30 cellular contexts compared by ENCODE assay signal in genomic region chr6:99030915-99031314, GRCh38.
"Had no signal": no experiment of that assay in that cellular context is flagged by ENCODE, and none has a peak within 500 bp of the region (broad histone marks: within the 10 kb centered on the region; RNA-seq: fewer than 3 reads in every experiment).

No MANE protein-coding gene starts in this region.

- H3K4me3 ChIP-seq: adrenal gland, body of pancreas, esophagus squamous epithelium had no signal

- H3K36me3 ChIP-seq: adrenal gland, esophagus squamous epithelium had no signal

- ATAC-seq: activated CD4-positive, alpha-beta T cell treated with anti-CD3 and anti-CD28 coated beads for 36 hours; activated CD8-positive, alpha-beta memory T cell treated with anti-CD3 and anti-CD28 coated beads, Interleukin-2, amount 10 ng/mL, durations not matched to agents 7 days and 5 days; activated CD8-positive, alpha-beta T cell treated with anti-CD3 and anti-CD28 coated beads, Interleukin-2, amount 10 ng/mL, durations not matched to agents 7 days and 5 days; activated naive CD8-positive, alpha-beta T cell treated with anti-CD3 and anti-CD28 coated beads, Interleukin-2, amount 50 U/mL, for 24 hours; body of pancreas; effector memory CD8-positive, alpha-beta T cell had no signal

- H3K4me1 ChIP-seq: adrenal gland, esophagus squamous epithelium had no signal

- H3K9me3 ChIP-seq: adrenal gland, body of pancreas had no signal

- H3K4me1 Mint-ChIP-seq: activated CD4-positive, alpha-beta T cell treated with anti-CD3 and anti-CD28 coated beads for 36 hours; activated CD4-positive, alpha-beta T cell treated with anti-CD3 and anti-CD28 coated beads, Interleukin-2, amount 10 ng/mL, durations not matched to agents 24 days and 14 days; activated CD8-positive, alpha-beta memory T cell treated with anti-CD3 and anti-CD28 coated beads, Interleukin-2, amount 10 ng/mL, durations not matched to agents 7 days and 5 days; activated naive CD4-positive, alpha-beta T cell treated with anti-CD3 and anti-CD28 coated beads, Interleukin-2, amount 50 U/mL, for 24 hours; activated naive CD8-positive, alpha-beta T cell treated with anti-CD3 and anti-CD28 coated beads for 36 hours; activated naive CD8-positive, alpha-beta T cell treated with anti-CD3 and anti-CD28 coated beads, Interleukin-2, amount 50 U/mL, for 24 hours had no signal

- H3K27me3 Mint-ChIP-seq: activated CD4-positive, alpha-beta T cell treated with anti-CD3 and anti-CD28 coated beads for 36 hours; activated CD4-positive, alpha-beta T cell treated with anti-CD3 and anti-CD28 coated beads, Interleukin-2, amount 10 ng/mL, durations not matched to agents 24 days and 14 days had no signal

- H3K36me3 Mint-ChIP-seq: activated CD4-positive, alpha-beta memory T cell treated with anti-CD3 and anti-CD28 coated beads for 36 hours; activated CD8-positive, alpha-beta memory T cell treated with anti-CD3 and anti-CD28 coated beads, Interleukin-2, amount 10 ng/mL, durations not matched to agents 7 days and 5 days; activated naive CD4-positive, alpha-beta T cell treated with anti-CD3 and anti-CD28 coated beads, Interleukin-2, amount 50 U/mL, for 24 hours; activated naive CD8-positive, alpha-beta T cell treated with anti-CD3 and anti-CD28 coated beads for 36 hours had no signal

- H3K27ac Mint-ChIP-seq: activated CD4-positive, alpha-beta memory T cell treated with anti-CD3 and anti-CD28 coated beads for 36 hours; activated CD4-positive, alpha-beta T cell treated with anti-CD3 and anti-CD28 coated beads for 36 hours; activated CD4-positive, alpha-beta T cell treated with anti-CD3 and anti-CD28 coated beads, Interleukin-2, amount 10 ng/mL, durations not matched to agents 24 days and 14 days; activated CD8-positive, alpha-beta memory T cell treated with anti-CD3 and anti-CD28 coated beads, Interleukin-2, amount 10 ng/mL, durations not matched to agents 7 days and 5 days; activated CD8-positive, alpha-beta T cell treated with anti-CD3 and anti-CD28 coated beads, Interleukin-2, amount 10 ng/mL, durations not matched to agents 7 days and 5 days; activated naive CD4-positive, alpha-beta T cell treated with anti-CD3 and anti-CD28 coated beads for 36 hours; activated naive CD4-positive, alpha-beta T cell treated with anti-CD3 and anti-CD28 coated beads, Interleukin-2, amount 50 U/mL, for 24 hours; activated naive CD8-positive, alpha-beta T cell treated with anti-CD3 and anti-CD28 coated beads for 36 hours; activated naive CD8-positive, alpha-beta T cell treated with anti-CD3 and anti-CD28 coated beads, Interleukin-2, amount 50 U/mL, for 24 hours; activated T-helper 1 cell treated with anti-CD3 and anti-CD28 coated beads, Interleukin-12 subunit alpha, Interleukin-12 subunit beta, Interleukin-2, Interleukin-4 antibody, amounts not matched to agents 30 ng/mL and 10 ng/mL and 1 ng/mL, durations not matched to agents 14 hours and 24 hours and 36 hours; activated T-helper 2 cell treated with anti-CD3 and anti-CD28 coated beads, Interferon-gamma antibody, Interleukin-2, Interleukin-4, amounts not matched to agents 10 μg/mL and 5 μg/mL and 100 μg/mL, durations not matched to agents 14 hours and 24 hours and 36 hours; effector memory CD8-positive, alpha-beta T cell had no signal

- H3K27me3 ChIP-seq: adrenal gland, body of pancreas, esophagus squamous epithelium had no signal

- DNase-seq: activated CD4-positive, alpha-beta memory T cell treated with anti-CD3 and anti-CD28 coated beads for 36 hours; activated CD4-positive, alpha-beta T cell treated with anti-CD3 and anti-CD28 coated beads for 36 hours; activated CD4-positive, alpha-beta T cell treated with anti-CD3 and anti-CD28 coated beads, Interleukin-2, amount 10 ng/mL, durations not matched to agents 24 days and 14 days; activated CD4-positive, CD25-positive, alpha-beta regulatory T cell; activated CD4-positive, CD25-positive, alpha-beta regulatory T cell treated with anti-CD3 and anti-CD28 coated beads, Interleukin-2, amount 50 U/mL, for 72 hours; activated CD8-positive, alpha-beta memory T cell treated with anti-CD3 and anti-CD28 coated beads, Interleukin-2, amount 10 ng/mL, durations not matched to agents 7 days and 5 days; activated CD8-positive, alpha-beta memory T cell treated with anti-CD3 and anti-CD28 coated beads, Interleukin-2, amount 50 U/mL, for 4 hours; activated CD8-positive, alpha-beta T cell treated with anti-CD3 and anti-CD28 coated beads, Interleukin-2, amount 10 ng/mL, durations not matched to agents 7 days and 5 days; activated effector memory CD4-positive, alpha-beta T cell treated with anti-CD3 and anti-CD28 coated beads, Interleukin-2, amount 50 U/mL, for 16 hours; activated naive CD4-positive, alpha-beta T cell treated with anti-CD3 and anti-CD28 coated beads for 36 hours; activated naive CD8-positive, alpha-beta T cell treated with anti-CD3 and anti-CD28 coated beads for 36 hours; activated naive CD8-positive, alpha-beta T cell treated with anti-CD3 and anti-CD28 coated beads, Interleukin-2, amount 50 U/mL, for 24 hours; activated T-cell treated with anti-CD3 and anti-CD28 coated beads, Interleukin-2, amount 50 U/mL, for 1 hour; activated T-cell treated with anti-CD3 and anti-CD28 coated beads, Interleukin-2, amount 50 U/mL, for 48 hours; adrenal gland; amygdala; aorta; body of pancreas; caudate nucleus; cortex of kidney; dermis blood vessel endothelial cell; effector CD4-positive, alpha-beta T cell; effector memory CD8-positive, alpha-beta T cell; esophagus squamous epithelium; foreskin melanocyte; T-helper 2 cell had no signal

- H3K27ac ChIP-seq: adrenal gland, body of pancreas, epithelial cell of prostate, esophagus squamous epithelium had no signal

- H3K4me3 Mint-ChIP-seq: activated CD4-positive, alpha-beta memory T cell treated with anti-CD3 and anti-CD28 coated beads for 36 hours; activated CD4-positive, alpha-beta T cell treated with anti-CD3 and anti-CD28 coated beads for 36 hours; activated CD4-positive, alpha-beta T cell treated with anti-CD3 and anti-CD28 coated beads, Interleukin-2, amount 10 ng/mL, durations not matched to agents 24 days and 14 days; activated CD8-positive, alpha-beta memory T cell treated with anti-CD3 and anti-CD28 coated beads, Interleukin-2, amount 10 ng/mL, durations not matched to agents 7 days and 5 days; activated CD8-positive, alpha-beta T cell treated with anti-CD3 and anti-CD28 coated beads, Interleukin-2, amount 10 ng/mL, durations not matched to agents 7 days and 5 days; activated naive CD4-positive, alpha-beta T cell treated with anti-CD3 and anti-CD28 coated beads for 36 hours; activated naive CD4-positive, alpha-beta T cell treated with anti-CD3 and anti-CD28 coated beads, Interleukin-2, amount 50 U/mL, for 24 hours; activated naive CD8-positive, alpha-beta T cell treated with anti-CD3 and anti-CD28 coated beads for 36 hours; activated naive CD8-positive, alpha-beta T cell treated with anti-CD3 and anti-CD28 coated beads, Interleukin-2, amount 50 U/mL, for 24 hours; activated T-helper 1 cell treated with anti-CD3 and anti-CD28 coated beads, Interleukin-12 subunit alpha, Interleukin-12 subunit beta, Interleukin-2, Interleukin-4 antibody, amounts not matched to agents 30 ng/mL and 10 ng/mL and 1 ng/mL, durations not matched to agents 14 hours and 24 hours and 36 hours; effector memory CD8-positive, alpha-beta T cell had no signal
